ENCODE assay signal across 8 cellular contexts in genomic region chr7:106283831-106284515, GRCh38. TPM values are rescaled to one million over a fixed set of nuclear protein-coding genes. Genes with fewer than 3 reads are reported as not detected.
DNase-seq lines count a peak whose midpoint lies in the region; ATAC-seq lines count a peak whose summit lies in the region.

No MANE protein-coding gene starts in this region.

- H3K4me3 ChIP-seq in esophagus (ENCODE audit: low read depth in 1 of 2, low read length in 2 of 2) (peak overlapping the region; percentile 82 to 83), muscle layer of colon (ENCODE audit: low read depth in 1 of 2, low read length in 2 of 2) (peak overlapping the region; percentile 37 to 64)

- peak; percentile 10 for ATAC-seq in HG03097 (IDR thresholded peaks at IDR 0.05; ENCODE audit: low FRiP score, unreplicated experiment)

- no peaks in the 10 kb centered on the region for H3K4me1 ChIP-seq in esophagus (ENCODE audit: control insufficient read depth in 2 of 2, insufficient read depth in 2 of 2, low read length in 1 of 2)
- peaks cover 11% of the 10 kb centered on the region for H3K4me1 ChIP-seq in muscle layer of colon (ENCODE audit: insufficient read depth, low read length)

- H3K36me3 ChIP-seq in esophagus (ENCODE audit: control insufficient read depth in 2 of 2, insufficient read depth in 2 of 2, low read length in 1 of 2), result no peaks in the 10 kb centered on the region
- no peaks in the 10 kb centered on the region for H3K36me3 ChIP-seq in muscle layer of colon (ENCODE audit: insufficient read depth, low read length)

- peak overlapping the region; percentile 73 for H3K9ac ChIP-seq in muscle layer of colon (ENCODE audit: low read length)

- WGBS in esophagus, 2 donors, result 0 to 1% methylated on average over 22 to 43 of the region's 43 CpGs

- H3K27me3 ChIP-seq in esophagus (ENCODE audit: control insufficient read depth in 1 of 2, insufficient read depth in 2 of 2, low read length in 2 of 2) (no peaks in the 10 kb centered on the region), muscle layer of colon (ENCODE audit: control insufficient read depth in 1 of 2, insufficient read depth in 2 of 2, low read length in 2 of 2) (no peaks in the 10 kb centered on the region)

- DNase-seq in NCI-H2081 (lab: John Stamatoyannopoulos, UW), result peak; percentile 67 to 71
- DNase-seq in NCI-H2081 treated with DMSO at 0.1 percent for 48 hours (lab: John Stamatoyannopoulos, UW), result no peak
- DNase-seq in NCI-H748 treated with DMSO at 0.1 percent for 48 hours (lab: John Stamatoyannopoulos, UW), result peak; percentile 42
- DNase-seq in activated T-cell treated with anti-CD3 and anti-CD28 coated beads, Interleukin-2, amount 50 U/mL, for 1 hour, result peak; percentile 48
- peak in 5 of 6 experiments; percentile 14 to 60 (median 44) for DNase-seq in stimulated activated naive CD4-positive, alpha-beta T cell (lab: John Stamatoyannopoulos, UW)

- H3K9me3 ChIP-seq in esophagus (ENCODE audit: control insufficient read depth in 2 of 2, insufficient read depth in 1 of 2, low read depth in 1 of 2, low read length in 1 of 2) (no peaks in the 10 kb centered on the region), muscle layer of colon (ENCODE audit: low read length) (no peaks in the 10 kb centered on the region)

- H3K27ac ChIP-seq in esophagus (ENCODE audit: low read depth in 2 of 2, low read length in 1 of 2), result peak overlapping the region; percentile 99
- H3K27ac ChIP-seq in muscle layer of colon (ENCODE audit: low read depth, low read length), result peak overlapping the region; percentile 20

RNA-seq across cellular contexts. Expression of gene NAMPT, which starts 0.8 kb away (rescaled TPM):
- polyA plus RNA-seq in esophagus, result 100 to 1,000 TPM; 185 to 206 TPM
